Comparison of ENCODE assay signal across 8 cellular contexts in the genomic region with DNA sequence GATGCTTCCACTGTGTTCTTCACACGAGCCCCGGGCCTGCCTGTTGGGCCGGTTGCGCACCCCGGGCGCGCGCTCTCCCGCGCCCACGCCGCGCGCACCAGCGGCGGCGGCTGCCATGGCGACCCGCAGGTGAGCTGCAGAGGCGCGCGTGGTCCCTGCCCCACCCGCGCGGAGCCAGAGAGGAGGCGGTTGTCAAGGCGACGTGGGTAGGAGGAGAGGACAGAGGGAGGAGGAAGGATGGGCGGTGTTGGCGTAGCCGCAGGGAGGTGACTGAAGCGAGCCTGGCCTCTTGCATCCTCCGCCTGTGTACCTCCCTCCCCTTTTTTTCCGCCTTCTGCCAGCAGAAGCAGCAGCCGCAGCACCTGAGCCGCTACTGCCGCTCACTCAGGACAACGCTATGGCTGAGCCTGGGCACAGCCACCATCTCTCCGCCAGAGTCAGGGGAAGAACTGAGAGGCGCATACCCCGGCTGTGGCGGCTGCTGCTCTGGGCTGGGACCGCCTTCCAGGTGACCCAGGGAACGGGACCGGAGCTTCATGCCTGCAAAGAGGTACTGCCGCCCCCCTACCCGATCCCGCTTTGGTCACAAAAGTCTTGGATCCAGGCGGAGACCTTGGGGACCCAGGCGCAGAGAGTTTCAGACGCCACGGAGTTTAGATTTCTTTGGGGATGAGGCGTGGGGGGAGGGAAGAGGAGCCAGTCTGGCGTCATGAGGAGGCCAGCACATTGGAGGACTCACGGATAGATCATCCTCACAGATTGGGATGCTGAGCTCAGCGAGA. TPM values are rescaled to one million over a fixed set of nuclear protein-coding genes. Genes with fewer than 3 reads are reported as not detected.
DNase-seq lines count a peak whose midpoint lies in the region; ATAC-seq lines count a peak whose summit lies in the region.

A gene with protein sequence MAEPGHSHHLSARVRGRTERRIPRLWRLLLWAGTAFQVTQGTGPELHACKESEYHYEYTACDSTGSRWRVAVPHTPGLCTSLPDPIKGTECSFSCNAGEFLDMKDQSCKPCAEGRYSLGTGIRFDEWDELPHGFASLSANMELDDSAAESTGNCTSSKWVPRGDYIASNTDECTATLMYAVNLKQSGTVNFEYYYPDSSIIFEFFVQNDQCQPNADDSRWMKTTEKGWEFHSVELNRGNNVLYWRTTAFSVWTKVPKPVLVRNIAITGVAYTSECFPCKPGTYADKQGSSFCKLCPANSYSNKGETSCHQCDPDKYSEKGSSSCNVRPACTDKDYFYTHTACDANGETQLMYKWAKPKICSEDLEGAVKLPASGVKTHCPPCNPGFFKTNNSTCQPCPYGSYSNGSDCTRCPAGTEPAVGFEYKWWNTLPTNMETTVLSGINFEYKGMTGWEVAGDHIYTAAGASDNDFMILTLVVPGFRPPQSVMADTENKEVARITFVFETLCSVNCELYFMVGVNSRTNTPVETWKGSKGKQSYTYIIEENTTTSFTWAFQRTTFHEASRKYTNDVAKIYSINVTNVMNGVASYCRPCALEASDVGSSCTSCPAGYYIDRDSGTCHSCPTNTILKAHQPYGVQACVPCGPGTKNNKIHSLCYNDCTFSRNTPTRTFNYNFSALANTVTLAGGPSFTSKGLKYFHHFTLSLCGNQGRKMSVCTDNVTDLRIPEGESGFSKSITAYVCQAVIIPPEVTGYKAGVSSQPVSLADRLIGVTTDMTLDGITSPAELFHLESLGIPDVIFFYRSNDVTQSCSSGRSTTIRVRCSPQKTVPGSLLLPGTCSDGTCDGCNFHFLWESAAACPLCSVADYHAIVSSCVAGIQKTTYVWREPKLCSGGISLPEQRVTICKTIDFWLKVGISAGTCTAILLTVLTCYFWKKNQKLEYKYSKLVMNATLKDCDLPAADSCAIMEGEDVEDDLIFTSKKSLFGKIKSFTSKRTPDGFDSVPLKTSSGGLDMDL (plus strand): TSS at position 329 of the 782 bp plus-strand sequence. CDS start 69 bp downstream, at position 398.

- peak within 1 kb of the TSS; percentile 91 for H3K4me3 Mint-ChIP-seq in natural killer cell treated with Interleukin-12 subunit alpha and Interleukin-12 subunit beta and Interleukin-15 and Interleukin-18, amount 100 ng/mL, for 72 hours
- H3K4me3 Mint-ChIP-seq in stimulated activated naive B cell treated with anti-CD40 and anti-IgM and Interleukin-4, amounts not matched to agents 10 μg/mL and 1 μg/mL and 100 μg/mL, for 72 hours = peak within 1 kb of the TSS; percentile 83

- H3K36me3 Mint-ChIP-seq in natural killer cell treated with Interleukin-12 subunit alpha and Interleukin-12 subunit beta and Interleukin-15 and Interleukin-18, amount 100 ng/mL, for 72 hours = no peaks in the 10 kb centered on the region
- H3K36me3 Mint-ChIP-seq in stimulated activated naive B cell treated with anti-CD40 and anti-IgM and Interleukin-4, amounts not matched to agents 10 μg/mL and 1 μg/mL and 100 μg/mL, for 72 hours = no peaks in the 10 kb centered on the region

- peaks cover 12 to 27% of the 10 kb centered on the region in 2 donors for H3K4me1 Mint-ChIP-seq in natural killer cell treated with Interleukin-12 subunit alpha and Interleukin-12 subunit beta and Interleukin-15 and Interleukin-18, amount 100 ng/mL, for 72 hours (ENCODE audit: low read depth in 2 of 2)
- peaks cover 26 to 32% of the 10 kb centered on the region in 2 donors for H3K4me1 Mint-ChIP-seq in stimulated activated naive B cell treated with anti-CD40 and anti-IgM and Interleukin-4, amounts not matched to agents 10 μg/mL and 1 μg/mL and 100 μg/mL, for 72 hours

- no peaks in the 10 kb centered on the region for H3K9me3 Mint-ChIP-seq in natural killer cell treated with Interleukin-12 subunit alpha and Interleukin-12 subunit beta and Interleukin-15 and Interleukin-18, amount 100 ng/mL, for 72 hours
- no peaks in the 10 kb centered on the region for H3K9me3 Mint-ChIP-seq in stimulated activated naive B cell treated with anti-CD40 and anti-IgM and Interleukin-4, amounts not matched to agents 10 μg/mL and 1 μg/mL and 100 μg/mL, for 72 hours

- peaks cover 28 to 35% of the 10 kb centered on the region in 2 donors for H3K27me3 Mint-ChIP-seq in natural killer cell treated with Interleukin-12 subunit alpha and Interleukin-12 subunit beta and Interleukin-15 and Interleukin-18, amount 100 ng/mL, for 72 hours
- peaks cover 25 to 43% of the 10 kb centered on the region in 2 donors for H3K27me3 Mint-ChIP-seq in stimulated activated naive B cell treated with anti-CD40 and anti-IgM and Interleukin-4, amounts not matched to agents 10 μg/mL and 1 μg/mL and 100 μg/mL, for 72 hours

- H3K27ac Mint-ChIP-seq in natural killer cell treated with Interleukin-12 subunit alpha and Interleukin-12 subunit beta and Interleukin-15 and Interleukin-18, amount 100 ng/mL, for 72 hours = peak within 1 kb of the TSS; percentile 74 to 87
- H3K27ac Mint-ChIP-seq in stimulated activated naive B cell treated with anti-CD40 and anti-IgM and Interleukin-4, amounts not matched to agents 10 μg/mL and 1 μg/mL and 100 μg/mL, for 72 hours = peak within 1 kb of the TSS; percentile 92

- DNase-seq in DMS53 (lab: John Stamatoyannopoulos, UW) (peak; percentile 97), NCI-H524 (lab: John Stamatoyannopoulos, UW) (peak; percentile 81 to 85), activated T-cell treated with anti-CD3 and anti-CD28 coated beads for 48 hours (ENCODE audit: low read depth) (peak; percentile 63), NAMALWA (ENCODE audit: low spot score) (no peak)
- peak; percentile 83 for DNase-seq in natural killer cell treated with Interleukin-12 subunit alpha and Interleukin-12 subunit beta and Interleukin-15 and Interleukin-18, amount 100 ng/mL, for 72 hours (ENCODE audit: low spot score)
- DNase-seq in stimulated activated naive B cell treated with anti-CD40 and anti-IgM and Interleukin-4, amounts not matched to agents 10 μg/mL and 1 μg/mL and 100 μg/mL, for 72 hours = peak; percentile 58

- ATAC-seq in HG02623 (IDR thresholded peaks at IDR 0.05; ENCODE audit: unreplicated experiment) = peak; percentile 51
- ATAC-seq in esophagus mucosa = peak; percentile 79
- ATAC-seq in natural killer cell treated with Interleukin-12 subunit alpha and Interleukin-12 subunit beta and Interleukin-15 and Interleukin-18, amount 100 ng/mL, for 72 hours = peak; percentile 88 to 91
- peak; percentile 76 to 83 for ATAC-seq in stimulated activated naive B cell treated with anti-CD40 and anti-IgM and Interleukin-4, amounts not matched to agents 10 μg/mL and 1 μg/mL and 100 μg/mL, for 72 hours (replicated peaks)

RNA-seq across cellular contexts. Expression of the gene that starts here (rescaled TPM):
- total RNA-seq in esophagus mucosa = 1.9 TPM
- total RNA-seq in natural killer cell treated with Interleukin-12 subunit alpha and Interleukin-12 subunit beta and Interleukin-15 and Interleukin-18, amount 100 ng/mL, for 72 hours = 1 to 10 TPM; 1.4 to 4.0 TPM
